8 cellular contexts compared by ENCODE assay signal in the genomic region with DNA sequence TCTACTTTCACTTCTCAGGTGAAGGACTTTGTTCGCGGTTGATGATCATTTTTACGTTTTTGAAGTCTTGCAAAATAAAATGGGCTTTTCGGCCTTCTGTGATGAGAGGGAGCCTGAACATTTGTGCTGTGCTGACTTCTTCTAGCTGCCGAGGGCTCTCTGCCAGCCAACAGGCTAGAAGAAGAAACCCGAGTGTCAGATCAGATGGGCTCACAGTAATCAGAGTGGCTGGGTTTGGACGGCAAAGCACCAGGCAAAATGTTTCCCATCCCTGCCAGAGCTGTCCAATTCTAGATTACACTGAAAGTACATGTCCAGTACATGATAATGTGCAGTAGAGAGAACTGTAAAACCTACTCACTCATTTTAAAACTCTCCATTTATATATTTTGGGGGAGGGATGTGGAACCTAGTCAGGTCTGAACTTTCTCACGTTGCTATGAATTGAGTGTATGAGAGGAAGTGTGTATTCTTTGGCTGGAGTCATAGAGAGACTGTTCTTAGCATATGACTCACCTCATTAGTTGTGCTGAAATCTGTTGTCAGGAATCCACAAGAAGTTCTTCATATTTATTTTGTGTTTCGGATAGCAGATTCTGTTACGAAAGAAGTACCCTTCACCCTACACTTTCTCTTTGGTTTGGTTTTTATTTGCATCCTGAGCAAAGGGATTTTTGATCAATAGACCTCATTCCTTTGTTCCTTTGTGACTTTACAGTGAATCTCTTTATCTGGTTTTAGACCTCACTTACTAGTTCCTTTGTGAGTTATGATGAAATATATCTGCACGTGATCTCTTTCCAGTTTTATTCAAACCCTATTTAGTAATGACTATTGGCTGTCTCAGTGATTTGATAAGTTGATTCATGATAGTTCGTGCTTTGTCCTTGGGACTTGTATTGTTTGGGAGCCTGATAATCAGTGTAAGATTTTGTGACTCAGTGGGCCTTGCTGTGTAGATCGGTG. TPM values are rescaled to one million over a fixed set of nuclear protein-coding genes. Genes with fewer than 3 reads are reported as not detected.
DNase-seq lines count a peak whose midpoint lies in the region; ATAC-seq and TF ChIP-seq lines count a peak whose summit lies in the region.

No MANE protein-coding gene starts in this region.

- peaks cover 86% of the 10 kb centered on the region for H3K4me1 Mint-ChIP-seq in HFFc6 (ENCODE audit: low read depth)
- peaks cover 75% of the 10 kb centered on the region for H3K4me1 Mint-ChIP-seq in activated CD8-positive, alpha-beta T cell treated with anti-CD3 and anti-CD28 coated beads for 36 hours (ENCODE audit: low read depth)
- H3K4me1 Mint-ChIP-seq in nephron progenitor cell: peaks cover 68% of the 10 kb centered on the region

- peak in 1 of 4 donors; percentile 40 for TF ChIP-seq POLR2A in esophagus squamous epithelium (IDR thresholded peaks at IDR 0.05)
- peak in 1 of 2 donors; percentile 24 for TF ChIP-seq POLR2A in uterus (IDR thresholded peaks at IDR 0.05)

- intact Hi-C loops in activated CD8-positive, alpha-beta T cell treated with anti-CD3 and anti-CD28 coated beads for 36 hours (cut with micrococcal nuclease): loop anchor here (10.0 kb wide), 1 partner anchor 377 kb away; the partner anchor contains the start of gene CD2
- intact Hi-C loops in esophagus squamous epithelium (cut with DNase I) (no loop called here), uterus (cut with DNase I; ENCODE audit: low total_unique reads) (no loop called here)

- H3K9me3 ChIP-seq in esophagus squamous epithelium: no peaks in the 10 kb centered on the region
- no peaks in the 10 kb centered on the region for H3K9me3 ChIP-seq in uterus

- H3K36me3 Mint-ChIP-seq in HFFc6 (ENCODE audit: low read depth) (no peaks in the 10 kb centered on the region; the same call in 1 of the 2 replicates), nephron progenitor cell (ENCODE audit: low read depth) (no peaks in the 10 kb centered on the region)
- H3K36me3 Mint-ChIP-seq in activated CD8-positive, alpha-beta T cell treated with anti-CD3 and anti-CD28 coated beads for 36 hours (ENCODE audit: low read depth): peaks cover 59% of the 10 kb centered on the region

- H3K27ac ChIP-seq in esophagus squamous epithelium: peak overlapping the region; percentile 90 to 99 (median 98)
- peak overlapping the region; percentile 90 to 94 for H3K27ac ChIP-seq in uterus

- POLR2A ChIA-PET in activated CD8-positive, alpha-beta T cell treated with anti-CD3 and anti-CD28 coated beads for 36 hours (lab: Charles Lee): interaction anchor here (1.1 to 3.7 kb wide), 4 partner anchors 11 to 41 kb away, joined by 3 to 24 read pairs (median 5); no protein-coding TSS in a partner anchor

- no peaks in the 10 kb centered on the region; the same call in 1 of the 2 replicates for H3K27me3 Mint-ChIP-seq in HFFc6 (ENCODE audit: insufficient read depth)
- no peaks in the 10 kb centered on the region for H3K27me3 Mint-ChIP-seq in activated CD8-positive, alpha-beta T cell treated with anti-CD3 and anti-CD28 coated beads for 36 hours
- no peaks in the 10 kb centered on the region for H3K27me3 Mint-ChIP-seq in nephron progenitor cell (ENCODE audit: low read depth, poor library complexity)

- TF ChIP-seq CTCF in HFFc6 (IDR thresholded peaks at IDR 0.05): no peak
- no peak for TF ChIP-seq CTCF in activated CD8-positive, alpha-beta T cell treated with anti-CD3 and anti-CD28 coated beads for 36 hours (IDR thresholded peaks at IDR 0.05)
- TF ChIP-seq CTCF in esophagus squamous epithelium (IDR thresholded peaks at IDR 0.05): peak in 1 of 6 experiments; percentile 3
- no peak for TF ChIP-seq CTCF in nephron progenitor cell (IDR thresholded peaks at IDR 0.05)
- no peak for TF ChIP-seq CTCF in uterus (IDR thresholded peaks at IDR 0.05)

- H3K4me3 Mint-ChIP-seq in HFFc6: peak overlapping the region; percentile 98
- H3K4me3 Mint-ChIP-seq in activated CD8-positive, alpha-beta T cell treated with anti-CD3 and anti-CD28 coated beads for 36 hours: peak overlapping the region; percentile 97
- H3K4me3 Mint-ChIP-seq in nephron progenitor cell: peak overlapping the region; percentile 38

- ATAC-seq in activated CD8-positive, alpha-beta T cell treated with anti-CD3 and anti-CD28 coated beads for 36 hours: peak; percentile 72

- 15 to 18% methylated on average over 13 of the region's 13 CpGs for WGBS in esophagus squamous epithelium, 2 donors

- DNase-seq in activated CD4-positive, CD25-positive, alpha-beta regulatory T cell treated with anti-CD3 and anti-CD28 coated beads, Interleukin-2, amount 50 U/mL, for 16 hours (ENCODE audit: low read depth, low spot score): peak; percentile 16
- DNase-seq in activated CD4-positive, CD25-positive, alpha-beta regulatory T cell (lab: John Stamatoyannopoulos, UW): no peak
- peak; percentile 92 for DNase-seq in HFFc6
- peak; percentile 91 for DNase-seq in MV-4-11 (lab: John Stamatoyannopoulos, UW)
- peak; percentile 54 for DNase-seq in activated CD8-positive, alpha-beta T cell treated with anti-CD3 and anti-CD28 coated beads for 36 hours
- no peak for DNase-seq in esophagus squamous epithelium (lab: John Stamatoyannopoulos, UW)
- no peak for DNase-seq in nephron progenitor cell
- DNase-seq in uterus: peak; percentile 72 to 74

- H3K27me3 ChIP-seq in esophagus squamous epithelium (no peaks in the 10 kb centered on the region), uterus (no peaks in the 10 kb centered on the region)

- CTCF ChIA-PET in activated CD8-positive, alpha-beta T cell treated with anti-CD3 and anti-CD28 coated beads for 36 hours (lab: Charles Lee): no interaction called here

- peaks cover 0 to 11% (median 0%) of the 10 kb centered on the region in 3 donors for H3K36me3 ChIP-seq in esophagus squamous epithelium
- H3K36me3 ChIP-seq in uterus: no peaks in the 10 kb centered on the region

- H3K4me3 ChIP-seq in esophagus squamous epithelium (peak overlapping the region in 3 of 4 donors; percentile 20 to 92 (median 88)), uterus (peak overlapping the region in 1 of 2 donors; percentile 12)

- H3K27ac Mint-ChIP-seq in HFFc6 (peak overlapping the region; percentile 89), nephron progenitor cell (peak overlapping the region; percentile 2)
- peak overlapping the region; percentile 90 for H3K27ac Mint-ChIP-seq in activated CD8-positive, alpha-beta T cell treated with anti-CD3 and anti-CD28 coated beads for 36 hours

- H3K4me1 ChIP-seq in esophagus squamous epithelium (peaks cover 45 to 89% (median 62%) of the 10 kb centered on the region in 3 donors), uterus (peaks cover 9 to 16% of the 10 kb centered on the region in 2 donors)

- H3K9me3 Mint-ChIP-seq in HFFc6: no peaks in the 10 kb centered on the region
- no peaks in the 10 kb centered on the region for H3K9me3 Mint-ChIP-seq in activated CD8-positive, alpha-beta T cell treated with anti-CD3 and anti-CD28 coated beads for 36 hours
- no peaks in the 10 kb centered on the region for H3K9me3 Mint-ChIP-seq in nephron progenitor cell

RNA-seq across cellular contexts. Expression of gene ATP1A1, which starts 4.8 kb away (rescaled TPM):
- total RNA-seq in HFFc6 (2021; fragmentation: NEBNext Ultra II Directional; extraction: Animal tissue kit (Norgen Biotek cat#: 25700)): 100 to 1,000 TPM; 192 to 244 (median 222) TPM
- 100 to 1,000 TPM; 201 to 202 TPM for total RNA-seq in activated CD8-positive, alpha-beta T cell treated with anti-CD3 and anti-CD28 coated beads for 36 hours
- total RNA-seq in esophagus squamous epithelium (100 to 1,000 TPM; 310 to 443 (median 391) TPM), uterus (100 to 1,000 TPM; 135 to 202 (median 149) TPM)

Comparison
In these comparisons a context has a peak if more than half of its experiments do, and no peak if none do; other contexts are left out.
1. DNase-seq: peak in activated CD4-positive, CD25-positive, alpha-beta regulatory T cell treated with anti-CD3 and anti-CD28 coated beads, Interleukin-2, amount 50 U/mL, for 16 hours (single experiment), HFFc6 (single experiment), MV-4-11 (single experiment), activated CD8-positive, alpha-beta T cell treated with anti-CD3 and anti-CD28 coated beads for 36 hours (single experiment) and uterus (2 of 2); none in activated CD4-positive, CD25-positive, alpha-beta regulatory T cell (0 of 4), esophagus squamous epithelium (single experiment) and nephron progenitor cell (single experiment).
2. H3K27ac Mint-ChIP-seq: peak in every context shown above with its lines; median percentile 90 in activated CD8-positive, alpha-beta T cell treated with anti-CD3 and anti-CD28 coated beads for 36 hours; 89 in HFFc6; 2 in nephron progenitor cell.
3. H3K4me3 Mint-ChIP-seq: peak in every context shown above with its lines; median percentile 98 in HFFc6; 97 in activated CD8-positive, alpha-beta T cell treated with anti-CD3 and anti-CD28 coated beads for 36 hours; 38 in nephron progenitor cell.